1 cellular context compared by ENCODE assay signal in the genomic region with DNA sequence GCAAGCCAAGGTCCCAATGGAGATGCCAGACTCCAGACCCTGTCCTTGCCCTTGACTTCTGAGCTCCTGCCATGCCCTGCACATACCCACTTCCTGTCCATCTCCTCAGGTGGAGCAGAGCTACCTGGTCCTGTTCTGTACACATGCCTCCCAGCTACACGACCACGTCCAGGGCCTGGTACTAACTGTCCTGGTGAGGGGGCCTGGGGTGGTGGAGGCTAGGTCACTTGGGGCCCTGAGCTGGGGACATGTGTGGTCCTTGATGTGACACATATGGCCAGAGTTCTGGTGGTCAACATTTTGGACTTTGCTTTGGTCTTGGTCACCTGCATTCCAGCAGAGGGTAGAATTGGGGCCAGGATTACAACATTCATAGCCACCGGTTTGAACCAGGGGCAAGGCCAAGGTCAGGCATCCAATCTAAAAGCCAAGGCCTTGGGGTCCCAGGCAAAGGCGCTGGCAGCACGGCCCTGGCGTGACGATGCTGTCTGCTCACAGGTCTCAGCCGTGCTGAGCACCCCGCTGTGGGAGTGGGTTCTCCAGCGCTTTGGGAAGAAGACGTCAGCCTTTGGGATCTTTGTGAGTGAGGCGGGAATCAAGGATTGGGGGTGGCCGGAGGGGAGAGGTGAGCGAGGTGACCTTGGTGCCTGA.
TF ChIP-seq lines count a peak whose summit lies in the region.

No MANE protein-coding gene starts in this region.

TF ChIP-seq in HepG2, 621 proteins besides CTCF, POLR2A, EP300 and RAD21 (continued from another document and continues in another):
- TF ChIP-seq ZBTB8A (CRISPR knock-in tag; IDR thresholded peaks at IDR 0.05; ENCODE audit: borderline replicate concordance, low read depth), result no peak
- TF ChIP-seq, protein P1, sequence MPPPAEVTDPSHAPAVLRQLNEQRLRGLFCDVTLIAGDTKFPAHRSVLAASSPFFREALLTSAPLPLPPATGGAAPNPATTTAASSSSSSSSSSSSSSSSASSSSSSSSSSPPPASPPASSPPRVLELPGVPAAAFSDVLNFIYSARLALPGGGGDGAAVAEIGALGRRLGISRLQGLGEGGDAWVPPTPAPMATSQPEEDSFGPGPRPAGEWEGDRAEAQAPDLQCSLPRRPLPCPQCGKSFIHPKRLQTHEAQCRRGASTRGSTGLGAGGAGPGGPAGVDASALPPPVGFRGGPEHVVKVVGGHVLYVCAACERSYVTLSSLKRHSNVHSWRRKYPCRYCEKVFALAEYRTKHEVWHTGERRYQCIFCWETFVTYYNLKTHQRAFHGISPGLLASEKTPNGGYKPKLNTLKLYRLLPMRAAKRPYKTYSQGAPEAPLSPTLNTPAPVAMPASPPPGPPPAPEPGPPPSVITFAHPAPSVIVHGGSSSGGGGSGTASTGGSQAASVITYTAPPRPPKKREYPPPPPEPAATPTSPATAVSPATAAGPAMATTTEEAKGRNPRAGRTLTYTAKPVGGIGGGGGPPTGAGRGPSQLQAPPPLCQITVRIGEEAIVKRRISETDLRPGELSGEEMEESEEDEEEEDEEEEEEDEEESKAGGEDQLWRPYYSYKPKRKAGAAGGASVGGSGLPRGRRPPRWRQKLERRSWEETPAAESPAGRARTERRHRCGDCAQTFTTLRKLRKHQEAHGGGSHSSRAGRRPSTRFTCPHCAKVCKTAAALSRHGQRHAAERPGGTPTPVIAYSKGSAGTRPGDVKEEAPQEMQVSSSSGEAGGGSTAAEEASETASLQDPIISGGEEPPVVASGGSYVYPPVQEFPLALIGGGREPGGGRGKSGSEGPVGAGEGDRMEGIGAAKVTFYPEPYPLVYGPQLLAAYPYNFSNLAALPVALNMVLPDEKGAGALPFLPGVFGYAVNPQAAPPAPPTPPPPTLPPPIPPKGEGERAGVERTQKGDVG (CRISPR knock-in tag; IDR thresholded peaks at IDR 0.05; ENCODE audit: borderline replicate concordance), result peak; percentile 93; the same call in 1 of the 2 replicates
- TF ChIP-seq HNRNPL (IDR thresholded peaks at IDR 0.05; ENCODE audit: low read depth, low read length), result no peak
- TF ChIP-seq MZF1 (CRISPR knock-in tag; IDR thresholded peaks at IDR 0.05; ENCODE audit: borderline replicate concordance), result no peak
- TF ChIP-seq ZNF781 (CRISPR knock-in tag; IDR thresholded peaks at IDR 0.05; ENCODE audit: borderline replicate concordance, not compliant biosample characterization), result no peak
- no peak for TF ChIP-seq TP53 (CRISPR knock-in tag; conservative IDR thresholded peaks at IDR 0.05)
- 0 out of 2 replicates have a peak, but pooled peaks have one; percentile 58 for TF ChIP-seq NFKB2 (CRISPR knock-in tag; IDR thresholded peaks at IDR 0.05; ENCODE audit: borderline replicate concordance)
- TF ChIP-seq ATF1 (CRISPR knock-in tag; IDR thresholded peaks at IDR 0.05), result no peak
- peak; percentile 96 for TF ChIP-seq RXRB (CRISPR knock-in tag; IDR thresholded peaks at IDR 0.05; ENCODE audit: borderline replicate concordance)
- peak; percentile 61 for TF ChIP-seq SAP130 (CRISPR knock-in tag; IDR thresholded peaks at IDR 0.05; ENCODE audit: low read depth)
- TF ChIP-seq ZSCAN22 (CRISPR knock-in tag; IDR thresholded peaks at IDR 0.05), result no peak
- 0 out of 2 replicates have a peak, but pooled peaks have one; percentile 24 for TF ChIP-seq IRF2 (CRISPR knock-in tag; IDR thresholded peaks at IDR 0.05)
- no peak for TF ChIP-seq ZNF749 (CRISPR knock-in tag; IDR thresholded peaks at IDR 0.05; ENCODE audit: borderline replicate concordance)
- TF ChIP-seq NFYC (CRISPR knock-in tag; IDR thresholded peaks at IDR 0.05), result no peak
- no peak for TF ChIP-seq ZNF839 (CRISPR knock-in tag; IDR thresholded peaks at IDR 0.05; ENCODE audit: borderline replicate concordance)
- no peak for TF ChIP-seq TOE1 (CRISPR knock-in tag; IDR thresholded peaks at IDR 0.05)
- peak; percentile 92 for TF ChIP-seq NCOR1 (IDR thresholded peaks at IDR 0.05; ENCODE audit: borderline replicate concordance, low read length)
- peak; percentile 78 for TF ChIP-seq HIVEP1 (CRISPR knock-in tag; IDR thresholded peaks at IDR 0.05)
- TF ChIP-seq ZNF253 (CRISPR knock-in tag; IDR thresholded peaks at IDR 0.05; ENCODE audit: borderline replicate concordance), result no peak
- TF ChIP-seq CHD2 (IDR thresholded peaks at IDR 0.05; ENCODE audit: low read depth, low read length), result no peak
- TF ChIP-seq, protein P2, sequence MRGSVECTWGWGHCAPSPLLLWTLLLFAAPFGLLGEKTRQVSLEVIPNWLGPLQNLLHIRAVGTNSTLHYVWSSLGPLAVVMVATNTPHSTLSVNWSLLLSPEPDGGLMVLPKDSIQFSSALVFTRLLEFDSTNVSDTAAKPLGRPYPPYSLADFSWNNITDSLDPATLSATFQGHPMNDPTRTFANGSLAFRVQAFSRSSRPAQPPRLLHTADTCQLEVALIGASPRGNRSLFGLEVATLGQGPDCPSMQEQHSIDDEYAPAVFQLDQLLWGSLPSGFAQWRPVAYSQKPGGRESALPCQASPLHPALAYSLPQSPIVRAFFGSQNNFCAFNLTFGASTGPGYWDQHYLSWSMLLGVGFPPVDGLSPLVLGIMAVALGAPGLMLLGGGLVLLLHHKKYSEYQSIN (CRISPR knock-in tag; IDR thresholded peaks at IDR 0.05; ENCODE audit: borderline replicate concordance), result no peak
- TF ChIP-seq SKI (IDR thresholded peaks at IDR 0.05; ENCODE audit: partially characterized antibody), result peak; percentile 99
- TF ChIP-seq, protein P3, sequence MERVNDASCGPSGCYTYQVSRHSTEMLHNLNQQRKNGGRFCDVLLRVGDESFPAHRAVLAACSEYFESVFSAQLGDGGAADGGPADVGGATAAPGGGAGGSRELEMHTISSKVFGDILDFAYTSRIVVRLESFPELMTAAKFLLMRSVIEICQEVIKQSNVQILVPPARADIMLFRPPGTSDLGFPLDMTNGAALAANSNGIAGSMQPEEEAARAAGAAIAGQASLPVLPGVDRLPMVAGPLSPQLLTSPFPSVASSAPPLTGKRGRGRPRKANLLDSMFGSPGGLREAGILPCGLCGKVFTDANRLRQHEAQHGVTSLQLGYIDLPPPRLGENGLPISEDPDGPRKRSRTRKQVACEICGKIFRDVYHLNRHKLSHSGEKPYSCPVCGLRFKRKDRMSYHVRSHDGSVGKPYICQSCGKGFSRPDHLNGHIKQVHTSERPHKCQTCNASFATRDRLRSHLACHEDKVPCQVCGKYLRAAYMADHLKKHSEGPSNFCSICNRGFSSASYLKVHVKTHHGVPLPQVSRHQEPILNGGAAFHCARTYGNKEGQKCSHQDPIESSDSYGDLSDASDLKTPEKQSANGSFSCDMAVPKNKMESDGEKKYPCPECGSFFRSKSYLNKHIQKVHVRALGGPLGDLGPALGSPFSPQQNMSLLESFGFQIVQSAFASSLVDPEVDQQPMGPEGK (CRISPR knock-in tag; IDR thresholded peaks at IDR 0.05), result peak; percentile 82
- no peak; the same call in 1 of the 2 replicates for TF ChIP-seq ZNF772 (CRISPR knock-in tag; IDR thresholded peaks at IDR 0.05)
- TF ChIP-seq, protein P4, sequence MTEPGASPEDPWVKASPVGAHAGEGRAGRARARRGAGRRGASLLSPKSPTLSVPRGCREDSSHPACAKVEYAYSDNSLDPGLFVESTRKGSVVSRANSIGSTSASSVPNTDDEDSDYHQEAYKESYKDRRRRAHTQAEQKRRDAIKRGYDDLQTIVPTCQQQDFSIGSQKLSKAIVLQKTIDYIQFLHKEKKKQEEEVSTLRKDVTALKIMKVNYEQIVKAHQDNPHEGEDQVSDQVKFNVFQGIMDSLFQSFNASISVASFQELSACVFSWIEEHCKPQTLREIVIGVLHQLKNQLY (CRISPR knock-in tag; IDR thresholded peaks at IDR 0.05), result 0 out of 2 replicates have a peak, but pooled peaks have one; percentile 26
- no peak for TF ChIP-seq ZNF75D (CRISPR knock-in tag; IDR thresholded peaks at IDR 0.05; ENCODE audit: borderline replicate concordance)
- TF ChIP-seq, protein P5, sequence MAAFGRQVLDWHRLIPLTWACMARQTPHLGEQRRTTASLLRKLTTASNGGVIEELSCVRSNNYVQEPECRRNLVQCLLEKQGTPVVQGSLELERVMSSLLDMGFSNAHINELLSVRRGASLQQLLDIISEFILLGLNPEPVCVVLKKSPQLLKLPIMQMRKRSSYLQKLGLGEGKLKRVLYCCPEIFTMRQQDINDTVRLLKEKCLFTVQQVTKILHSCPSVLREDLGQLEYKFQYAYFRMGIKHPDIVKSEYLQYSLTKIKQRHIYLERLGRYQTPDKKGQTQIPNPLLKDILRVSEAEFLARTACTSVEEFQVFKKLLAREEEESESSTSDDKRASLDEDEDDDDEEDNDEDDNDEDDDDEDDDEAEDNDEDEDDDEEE (CRISPR knock-in tag; IDR thresholded peaks at IDR 0.05), result no peak
- TF ChIP-seq ATRX (CRISPR knock-in tag; IDR thresholded peaks at IDR 0.05; ENCODE audit: borderline replicate concordance), result no peak
- TF ChIP-seq ZNF605 (CRISPR knock-in tag; IDR thresholded peaks at IDR 0.05), result 0 out of 2 replicates have a peak, but pooled peaks have one; percentile 14
- TF ChIP-seq KDM2A (CRISPR knock-in tag; IDR thresholded peaks at IDR 0.05; ENCODE audit: borderline replicate concordance, low read depth), result 0 out of 2 replicates have a peak, but pooled peaks have one; percentile 30
- peak; percentile 86 for TF ChIP-seq BCL6 (CRISPR knock-in tag; IDR thresholded peaks at IDR 0.05)
- peak; percentile 53 for TF ChIP-seq ASH2L (IDR thresholded peaks at IDR 0.05; ENCODE audit: insufficient read length, low read depth, low read length)
- no peak for TF ChIP-seq ZNF678 (CRISPR knock-in tag; IDR thresholded peaks at IDR 0.05)
- 0 out of 2 replicates have a peak, but pooled peaks have one; percentile 13 for TF ChIP-seq SPEN (CRISPR knock-in tag; IDR thresholded peaks at IDR 0.05; ENCODE audit: low read depth)
- TF ChIP-seq, protein P6, sequence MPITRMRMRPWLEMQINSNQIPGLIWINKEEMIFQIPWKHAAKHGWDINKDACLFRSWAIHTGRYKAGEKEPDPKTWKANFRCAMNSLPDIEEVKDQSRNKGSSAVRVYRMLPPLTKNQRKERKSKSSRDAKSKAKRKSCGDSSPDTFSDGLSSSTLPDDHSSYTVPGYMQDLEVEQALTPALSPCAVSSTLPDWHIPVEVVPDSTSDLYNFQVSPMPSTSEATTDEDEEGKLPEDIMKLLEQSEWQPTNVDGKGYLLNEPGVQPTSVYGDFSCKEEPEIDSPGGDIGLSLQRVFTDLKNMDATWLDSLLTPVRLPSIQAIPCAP (CRISPR knock-in tag; IDR thresholded peaks at IDR 0.05; ENCODE audit: low read depth), result no peak
- TF ChIP-seq, protein P7, sequence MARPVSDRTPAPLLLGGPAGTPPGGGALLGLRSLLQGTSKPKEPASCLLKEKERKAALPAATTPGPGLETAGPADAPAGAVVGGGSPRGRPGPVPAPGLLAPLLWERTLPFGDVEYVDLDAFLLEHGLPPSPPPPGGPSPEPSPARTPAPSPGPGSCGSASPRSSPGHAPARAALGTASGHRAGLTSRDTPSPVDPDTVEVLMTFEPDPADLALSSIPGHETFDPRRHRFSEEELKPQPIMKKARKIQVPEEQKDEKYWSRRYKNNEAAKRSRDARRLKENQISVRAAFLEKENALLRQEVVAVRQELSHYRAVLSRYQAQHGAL (CRISPR knock-in tag; IDR thresholded peaks at IDR 0.05; ENCODE audit: not compliant biosample characterization), result no peak
- no peak for TF ChIP-seq ZNF282 (IDR thresholded peaks at IDR 0.05; ENCODE audit: partially characterized antibody)
- TF ChIP-seq ZNF224 (CRISPR knock-in tag; IDR thresholded peaks at IDR 0.05), result no peak
- TF ChIP-seq ZFP36L2 (CRISPR knock-in tag; IDR thresholded peaks at IDR 0.05), result no peak
- TF ChIP-seq, protein P8, sequence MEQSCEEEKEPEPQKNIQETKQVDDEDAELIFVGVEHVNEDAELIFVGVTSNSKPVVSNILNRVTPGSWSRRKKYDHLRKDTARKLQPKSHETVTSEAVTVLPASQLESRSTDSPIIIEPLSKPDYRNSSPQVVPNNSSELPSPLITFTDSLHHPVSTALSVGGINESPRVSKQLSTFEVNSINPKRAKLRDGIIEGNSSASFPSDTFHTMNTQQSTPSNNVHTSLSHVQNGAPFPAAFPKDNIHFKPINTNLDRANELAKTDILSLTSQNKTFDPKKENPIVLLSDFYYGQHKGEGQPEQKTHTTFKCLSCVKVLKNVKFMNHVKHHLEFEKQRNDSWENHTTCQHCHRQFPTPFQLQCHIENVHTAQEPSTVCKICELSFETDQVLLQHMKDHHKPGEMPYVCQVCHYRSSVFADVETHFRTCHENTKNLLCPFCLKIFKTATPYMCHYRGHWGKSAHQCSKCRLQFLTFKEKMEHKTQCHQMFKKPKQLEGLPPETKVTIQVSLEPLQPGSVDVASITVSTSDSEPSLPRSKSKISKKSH (CRISPR knock-in tag; IDR thresholded peaks at IDR 0.05; ENCODE audit: borderline replicate concordance), result peak; percentile 57; the same call in 1 of the 2 replicates
- peak; percentile 27; the same call in 1 of the 2 replicates for TF ChIP-seq ZNF205 (CRISPR knock-in tag; IDR thresholded peaks at IDR 0.05)
- no peak; the same call in 1 of the 2 replicates for TF ChIP-seq ZNF12 (CRISPR knock-in tag; IDR thresholded peaks at IDR 0.05)
- no peak for TF ChIP-seq ZBTB21 (CRISPR knock-in tag; IDR thresholded peaks at IDR 0.05)
- TF ChIP-seq ZNF180 (CRISPR knock-in tag; IDR thresholded peaks at IDR 0.05; ENCODE audit: borderline replicate concordance, low read depth), result no peak
- TF ChIP-seq GLI4 (CRISPR knock-in tag; IDR thresholded peaks at IDR 0.05; ENCODE audit: borderline replicate concordance), result 0 out of 2 replicates have a peak, but pooled peaks have one; percentile 17
- TF ChIP-seq, protein P9, sequence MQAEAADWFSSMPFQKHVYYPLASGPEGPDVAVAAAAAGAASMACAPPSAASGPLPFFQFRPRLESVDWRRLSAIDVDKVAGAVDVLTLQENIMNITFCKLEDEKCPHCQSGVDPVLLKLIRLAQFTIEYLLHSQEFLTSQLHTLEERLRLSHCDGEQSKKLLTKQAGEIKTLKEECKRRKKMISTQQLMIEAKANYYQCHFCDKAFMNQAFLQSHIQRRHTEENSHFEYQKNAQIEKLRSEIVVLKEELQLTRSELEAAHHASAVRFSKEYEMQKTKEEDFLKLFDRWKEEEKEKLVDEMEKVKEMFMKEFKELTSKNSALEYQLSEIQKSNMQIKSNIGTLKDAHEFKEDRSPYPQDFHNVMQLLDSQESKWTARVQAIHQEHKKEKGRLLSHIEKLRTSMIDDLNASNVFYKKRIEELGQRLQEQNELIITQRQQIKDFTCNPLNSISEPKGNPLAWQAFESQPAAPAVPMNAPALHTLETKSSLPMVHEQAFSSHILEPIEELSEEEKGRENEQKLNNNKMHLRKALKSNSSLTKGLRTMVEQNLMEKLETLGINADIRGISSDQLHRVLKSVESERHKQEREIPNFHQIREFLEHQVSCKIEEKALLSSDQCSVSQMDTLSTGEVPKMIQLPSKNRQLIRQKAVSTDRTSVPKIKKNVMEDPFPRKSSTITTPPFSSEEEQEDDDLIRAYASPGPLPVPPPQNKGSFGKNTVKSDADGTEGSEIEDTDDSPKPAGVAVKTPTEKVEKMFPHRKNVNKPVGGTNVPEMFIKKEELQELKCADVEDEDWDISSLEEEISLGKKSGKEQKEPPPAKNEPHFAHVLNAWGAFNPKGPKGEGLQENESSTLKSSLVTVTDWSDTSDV (CRISPR knock-in tag; IDR thresholded peaks at IDR 0.05), result peak; percentile 57; the same call in 1 of the 2 replicates
- TF ChIP-seq, protein P10, sequence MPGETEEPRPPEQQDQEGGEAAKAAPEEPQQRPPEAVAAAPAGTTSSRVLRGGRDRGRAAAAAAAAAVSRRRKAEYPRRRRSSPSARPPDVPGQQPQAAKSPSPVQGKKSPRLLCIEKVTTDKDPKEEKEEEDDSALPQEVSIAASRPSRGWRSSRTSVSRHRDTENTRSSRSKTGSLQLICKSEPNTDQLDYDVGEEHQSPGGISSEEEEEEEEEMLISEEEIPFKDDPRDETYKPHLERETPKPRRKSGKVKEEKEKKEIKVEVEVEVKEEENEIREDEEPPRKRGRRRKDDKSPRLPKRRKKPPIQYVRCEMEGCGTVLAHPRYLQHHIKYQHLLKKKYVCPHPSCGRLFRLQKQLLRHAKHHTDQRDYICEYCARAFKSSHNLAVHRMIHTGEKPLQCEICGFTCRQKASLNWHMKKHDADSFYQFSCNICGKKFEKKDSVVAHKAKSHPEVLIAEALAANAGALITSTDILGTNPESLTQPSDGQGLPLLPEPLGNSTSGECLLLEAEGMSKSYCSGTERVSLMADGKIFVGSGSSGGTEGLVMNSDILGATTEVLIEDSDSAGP (CRISPR knock-in tag; IDR thresholded peaks at IDR 0.05; ENCODE audit: borderline replicate concordance), result no peak
